8 cellular contexts compared by ENCODE assay signal in genomic region chr15:59372352-59373211, GRCh38. TPM values are rescaled to one million over a fixed set of nuclear protein-coding genes. Genes with fewer than 3 reads are reported as not detected.
DNase-seq lines count a peak whose midpoint lies in the region; ATAC-seq, FAIRE-seq and TF ChIP-seq lines count a peak whose summit lies in the region.

MYO1E (minus strand) TSS chr15:59372871; CDS start chr15:59372500, 371 bp downstream.

- H3K4me3 ChIP-seq in Karpas-422 (ENCODE audit: low read length) (peak within 1 kb of the TSS; percentile 69), astrocyte (ENCODE audit: insufficient read depth, low read depth, low read length) (peak within 1 kb of the TSS; percentile 80), right atrium auricular region (peak within 1 kb of the TSS; percentile 69 to 81), parathyroid adenoma (ENCODE audit: low read depth, low read length) (peak within 1 kb of the TSS; percentile 85)

- peak; percentile 98 for DNase-seq in EL
- DNase-seq in Karpas-422, result peak; percentile 57
- peak; percentile 30 for DNase-seq in RPMI8226
- DNase-seq in astrocyte (ENCODE audit: low read depth), result peak; percentile 96
- peak; percentile 95 for DNase-seq in right atrium auricular region (ENCODE audit: low spot score)

- H4K20me1 ChIP-seq in Karpas-422 (ENCODE audit: insufficient read depth, low read depth, low read length), result no peaks in the 10 kb centered on the region
- peaks cover 40% of the 10 kb centered on the region for H4K20me1 ChIP-seq in astrocyte (ENCODE audit: insufficient read depth, low read length)

- peak within 1 kb of the TSS; percentile 52 for H3K9ac ChIP-seq in Karpas-422 (ENCODE audit: low read length)
- H3K9ac ChIP-seq in astrocyte (ENCODE audit: low read length), result peak within 1 kb of the TSS; percentile 91
- peak within 1 kb of the TSS; percentile 28 for H3K9ac ChIP-seq in parathyroid adenoma

- ATAC-seq in GM21723 (IDR thresholded peaks at IDR 0.05; ENCODE audit: unreplicated experiment) (peak; percentile 60), HG02884 (IDR thresholded peaks at IDR 0.05; ENCODE audit: unreplicated experiment) (no peak)

- H3K27me3 ChIP-seq in Karpas-422 (ENCODE audit: low read length), result no peaks in the 10 kb centered on the region
- H3K27me3 ChIP-seq in astrocyte (ENCODE audit: insufficient read depth, low read length), result no peaks in the 10 kb centered on the region
- no peaks in the 10 kb centered on the region for H3K27me3 ChIP-seq in right atrium auricular region
- H3K27me3 ChIP-seq in parathyroid adenoma (ENCODE audit: control insufficient read depth, insufficient read depth, low read length), result no peaks in the 10 kb centered on the region

- H3K79me2 ChIP-seq in Karpas-422 (ENCODE audit: low read length) (no peaks in the 10 kb centered on the region), astrocyte (ENCODE audit: insufficient read depth, low read length) (peaks cover 56% of the 10 kb centered on the region), parathyroid adenoma (no peaks in the 10 kb centered on the region)

- peak within 1 kb of the TSS; percentile 95 for H3K4me3 Mint-ChIP-seq in astrocyte (ENCODE audit: unreplicated experiment)

- H3K36me3 ChIP-seq in Karpas-422 (ENCODE audit: insufficient read depth, low read length) (no peaks in the 10 kb centered on the region), astrocyte (ENCODE audit: insufficient read depth, low read length) (no peaks in the 10 kb centered on the region), right atrium auricular region (no peaks in the 10 kb centered on the region), parathyroid adenoma (ENCODE audit: control insufficient read depth, insufficient read depth, low read length) (no peaks in the 10 kb centered on the region)

- TF ChIP-seq CTCF in astrocyte (IDR thresholded peaks at IDR 0.05; ENCODE audit: insufficient read depth, low read depth, low read length) (no peak), right atrium auricular region (IDR thresholded peaks at IDR 0.05) (no peak), parathyroid adenoma (IDR thresholded peaks at IDR 0.05) (no peak)

- no peak within 1 kb of the TSS for H3K27ac ChIP-seq in Karpas-422 (ENCODE audit: low read length)
- peak within 1 kb of the TSS; percentile 86 for H3K27ac ChIP-seq in astrocyte (ENCODE audit: low read depth, low read length)
- H3K27ac ChIP-seq in right atrium auricular region, result peak within 1 kb of the TSS; percentile 93 to 94
- peak within 1 kb of the TSS; percentile 97 for H3K27ac ChIP-seq in parathyroid adenoma

- peaks cover 19% of the 10 kb centered on the region for H3K4me1 Mint-ChIP-seq in astrocyte (ENCODE audit: low read depth, unreplicated experiment)

- peaks cover under 1% of the 10 kb centered on the region for H3K36me3 Mint-ChIP-seq in astrocyte (ENCODE audit: low read depth, unreplicated experiment)

- peak within 1 kb of the TSS; percentile 87 for H2AFZ ChIP-seq in Karpas-422 (ENCODE audit: low read length)
- peak within 1 kb of the TSS; percentile 85 for H2AFZ ChIP-seq in astrocyte (ENCODE audit: low read depth, low read length)
- peak within 1 kb of the TSS; percentile 93 for H2AFZ ChIP-seq in parathyroid adenoma

- peak within 1 kb of the TSS; percentile 95 for H3K27ac Mint-ChIP-seq in astrocyte (ENCODE audit: unreplicated experiment)

- H3K27me3 Mint-ChIP-seq in astrocyte (ENCODE audit: low read depth, unreplicated experiment), result no peaks in the 10 kb centered on the region

- peak; percentile 55 for FAIRE-seq in astrocyte (lab: Jason Lieb, UNC)

- no peaks in the 10 kb centered on the region for H3K9me2 ChIP-seq in Karpas-422 (replicated peaks; ENCODE audit: insufficient read depth, low read length)

- no peaks in the 10 kb centered on the region for H3K9me3 Mint-ChIP-seq in astrocyte (ENCODE audit: unreplicated experiment)

- H3K4me1 ChIP-seq in Karpas-422 (ENCODE audit: low read length) (peaks cover 15% of the 10 kb centered on the region), astrocyte (ENCODE audit: insufficient read depth, low read length) (peaks cover 7% of the 10 kb centered on the region), right atrium auricular region (peaks cover 0 to 9% of the 10 kb centered on the region in 2 donors), parathyroid adenoma (no peaks in the 10 kb centered on the region)

- H3K9me3 ChIP-seq in Karpas-422 (ENCODE audit: low read length) (no peaks in the 10 kb centered on the region), astrocyte (ENCODE audit: insufficient read depth, low read depth, low read length) (no peaks in the 10 kb centered on the region), right atrium auricular region (no peaks in the 10 kb centered on the region), parathyroid adenoma (ENCODE audit: control insufficient read depth, low read length) (no peaks in the 10 kb centered on the region)

- H3K4me2 ChIP-seq in Karpas-422 (ENCODE audit: low read depth, low read length, poor library complexity, severe bottlenecking), result peak within 1 kb of the TSS; percentile 85
- H3K4me2 ChIP-seq in astrocyte (ENCODE audit: low read length), result peak within 1 kb of the TSS; percentile 90
- H3K4me2 ChIP-seq in parathyroid adenoma (ENCODE audit: low read length), result peak within 1 kb of the TSS; percentile 78

RNA-seq across cellular contexts. Expression of gene MYO1E, which starts in this region (rescaled TPM):
- total RNA-seq in Karpas-422 (2014; rRNA removed; shearing (Covaris generic); ENCODE audit: low replicate concordance), result 0.25 and 1.5 TPM in 2 replicates
- total RNA-seq in astrocyte (227 and 244 TPM in 2 replicates), right atrium auricular region (10 to 100 TPM in 1 of 2 donors, 1 to 10 TPM in 1; 9.6 to 17.2 TPM)

Comparison
In these comparisons a context has a peak if more than half of its experiments do, and no peak if none do; other contexts are left out.
1. RNA of gene MYO1E (total RNA-seq): 227 to 244 TPM in astrocyte; 9.6 to 17.2 TPM in right atrium auricular region and 0.25 to 1.5 TPM in Karpas-422; every median in the first group is over 10 times any median in the second.
2. DNase-seq: peak in every context shown above with its lines; median percentile 98 in EL; 96 in astrocyte; 95 in right atrium auricular region; 57 in Karpas-422; 30 in RPMI8226.
3. H3K9ac ChIP-seq: peak in every context shown above with its lines; median percentile 91 in astrocyte; 52 in Karpas-422; 28 in parathyroid adenoma.
4. Peak in every context shown above with its lines, with median percentiles within 50 percentile points of each other: H2AFZ ChIP-seq, H3K4me2 ChIP-seq and H3K4me3 ChIP-seq.